ENCODE assay signal across 9 cellular contexts in genomic region chr15:52331490-52332240, GRCh38. TPM values are rescaled to one million over a fixed set of nuclear protein-coding genes. Genes with fewer than 3 reads are reported as not detected.
A peak's percentile ranks its signal among the peaks of the same experiment; 100 is the strongest.
DNase-seq lines count a peak whose midpoint lies in the region; ATAC-seq and TF ChIP-seq lines count a peak whose summit lies in the region.
"Had no signal": no experiment of that assay in that cellular context is flagged by ENCODE, and none has a peak within 500 bp of the region (broad histone marks: within the 10 kb centered on the region; RNA-seq: fewer than 3 reads in every experiment).

No MANE protein-coding gene starts in this region.

- H3K4me3 Mint-ChIP-seq in H9 (no peak overlapping the region), chondrocyte (ENCODE audit: unreplicated experiment) (no peak overlapping the region)
- H3K4me3 Mint-ChIP-seq in naive thymus-derived CD4-positive, alpha-beta T cell = peak overlapping the region in 8 of 10 donors; percentile 26 to 81 (median 54)

- peak; percentile 97 for ATAC-seq in naive thymus-derived CD4-positive, alpha-beta T cell

- H3K27ac Mint-ChIP-seq in H9 (peak overlapping the region in 1 of 3 experiments; percentile 10; a peak in 1 of 7 replicates), chondrocyte (ENCODE audit: unreplicated experiment) (no peak overlapping the region)
- peak overlapping the region; percentile 53 to 92 (median 71) for H3K27ac Mint-ChIP-seq in naive thymus-derived CD4-positive, alpha-beta T cell

- no peak overlapping the region for H4K8ac ChIP-seq in H9 (replicated peaks; ENCODE audit: insufficient read length, low read depth, low read length)

- H3K4ac ChIP-seq in H9 (ENCODE audit: low read depth, low read length) = no peak overlapping the region

- H3K36me3 ChIP-seq in naive thymus-derived CD4-positive, alpha-beta T cell (ENCODE audit: control insufficient read depth in 2 of 3, insufficient read depth in 3 of 3, low read length in 3 of 3) = peaks cover 0 to 30% (median 12%) of the 10 kb centered on the region in 3 experiments

- DNase-seq in NCI-H2081 (lab: John Stamatoyannopoulos, UW) = peak; percentile 1 to 50
- no peak for DNase-seq in NCI-H2081 treated with DMSO at 0.1 percent for 48 hours (lab: John Stamatoyannopoulos, UW)
- no peak for DNase-seq in H9
- peak; percentile 93 for DNase-seq in LNCaP clone FGC (ENCODE audit: low read depth)
- peak; percentile 39 for DNase-seq in activated CD4-positive, CD25-positive, alpha-beta regulatory T cell treated with anti-CD3 and anti-CD28 coated beads, Interleukin-2, amount 50 U/mL, for 72 hours
- no peak for DNase-seq in chondrocyte (ENCODE audit: low spot score)
- DNase-seq in naive thymus-derived CD4-positive, alpha-beta T cell = peak in 8 of 9 donors; percentile 43 to 70 (median 54)
- DNase-seq in ureter (ENCODE audit: low spot score) = peak; percentile 56

- no peak overlapping the region for H3K18ac ChIP-seq in H9 (ENCODE audit: insufficient read length, low read depth, low read length)

- H3K4me2 ChIP-seq in H9 (ENCODE audit: insufficient read depth, insufficient read length, low read length) = no peak overlapping the region

- H3K27me3 Mint-ChIP-seq in H9 (ENCODE audit: low read depth) (no peaks in the 10 kb centered on the region), chondrocyte (ENCODE audit: low read depth) (no peaks in the 10 kb centered on the region)
- H3K27me3 Mint-ChIP-seq in naive thymus-derived CD4-positive, alpha-beta T cell = no peaks in the 10 kb centered on the region

- no peak overlapping the region for H3K56ac ChIP-seq in H9 (ENCODE audit: insufficient read length, low read depth, low read length)

- H2BK5ac ChIP-seq in H9 (ENCODE audit: insufficient read length, low read length) = no peak overlapping the region

- no peak overlapping the region for H2AK5ac ChIP-seq in H9 (ENCODE audit: insufficient read length, low read length)

- no peak overlapping the region for H3K14ac ChIP-seq in H9 (ENCODE audit: insufficient read depth, low read length)

- no peaks in the 10 kb centered on the region for H3K4me1 ChIP-seq in H9 (ENCODE audit: insufficient read depth, low read length)
- H3K4me1 ChIP-seq in naive thymus-derived CD4-positive, alpha-beta T cell (ENCODE audit: control insufficient read depth in 2 of 2, insufficient read depth in 2 of 2, low read length in 2 of 2) = peaks cover 10 to 11% of the 10 kb centered on the region in 2 donors

- no peak overlapping the region for H3K23ac ChIP-seq in H9 (ENCODE audit: insufficient read length, low read depth, low read length)

- WGBS in H9 (ENCODE audit: extremely low coverage, insufficient read length, low lambda C conversion rate) = no CpG with 5 or more reads among the region's 6 CpGs

- H4K5ac ChIP-seq in H9 (ENCODE audit: insufficient read length, low read depth, low read length) = no peak overlapping the region

- H2BK15ac ChIP-seq in H9 (ENCODE audit: low read depth, low read length) = no peak overlapping the region

- H3K27ac ChIP-seq in H9 (ENCODE audit: insufficient read length, low read depth, low read length) = no peak overlapping the region
- no peak overlapping the region for H3K27ac ChIP-seq in naive thymus-derived CD4-positive, alpha-beta T cell (ENCODE audit: low read depth, low read length)
- H3K27ac ChIP-seq: BLaER1 treated with 17β-estradiol and CSF1 and Interleukin-3, amounts not matched to agents 10 nM and 100 nM had no signal

- H3K9me3 ChIP-seq in H9 (ENCODE audit: control insufficient read depth, low read depth, low read length) = no peaks in the 10 kb centered on the region
- H3K9me3 ChIP-seq in naive thymus-derived CD4-positive, alpha-beta T cell (ENCODE audit: control insufficient read depth in 2 of 3, low read length in 3 of 3) = no peaks in the 10 kb centered on the region
- H3K9me3 ChIP-seq: BLaER1 treated with 17β-estradiol and CSF1 and Interleukin-3, amounts not matched to agents 10 nM and 100 nM had no signal

- no peak overlapping the region for H3K9ac ChIP-seq in H9 (ENCODE audit: extremely low read depth, insufficient read length, low read length)

- H3K4me1 Mint-ChIP-seq in H9 (peaks cover 7% of the 10 kb centered on the region in 2 experiments; a peak in 3 of 4 replicates), chondrocyte (ENCODE audit: low read depth) (peaks cover 19% of the 10 kb centered on the region)
- peaks cover 11 to 23% (median 19%) of the 10 kb centered on the region in 7 donors for H3K4me1 Mint-ChIP-seq in naive thymus-derived CD4-positive, alpha-beta T cell

- no peaks in the 10 kb centered on the region for H3K79me2 ChIP-seq in H9 (ENCODE audit: insufficient read depth, low read length)

- no peak overlapping the region for H2AFZ ChIP-seq in H9 (ENCODE audit: low read length)

- no peak overlapping the region for H3K4me3 ChIP-seq in LNCaP clone FGC (ENCODE audit: low read depth, low read length)
- no peak overlapping the region for H3K4me3 ChIP-seq in naive thymus-derived CD4-positive, alpha-beta T cell (ENCODE audit: low read length)
- H3K4me3 ChIP-seq: BLaER1 treated with 17β-estradiol and CSF1 and Interleukin-3, amounts not matched to agents 10 nM and 100 nM had no signal

- H3K36me3 Mint-ChIP-seq in H9 (ENCODE audit: insufficient read depth in 1 of 3, low read depth in 3 of 3) = peaks cover 1 to 10% (median 5%) of the 10 kb centered on the region in 3 experiments; a peak in 5 of 7 replicates
- peaks cover 11% of the 10 kb centered on the region for H3K36me3 Mint-ChIP-seq in chondrocyte (ENCODE audit: low read depth)
- peaks cover 7 to 36% (median 18%) of the 10 kb centered on the region in 5 donors for H3K36me3 Mint-ChIP-seq in naive thymus-derived CD4-positive, alpha-beta T cell

- intact Hi-C loops in naive thymus-derived CD4-positive, alpha-beta T cell (cut with micrococcal nuclease) = loop anchor here (1.0 kb wide), 8 partner anchors 75 to 404 kb away; no protein-coding TSS in a partner anchor

- TF ChIP-seq CTCF in H9 (conservative IDR thresholded peaks at IDR 0.05) (peak; percentile 58; the same call in 2 of the 3 replicates), LNCaP clone FGC (IDR thresholded peaks at IDR 0.05; ENCODE audit: control insufficient read depth, extremely low read depth, insufficient read depth) (peak; percentile 85), chondrocyte (IDR thresholded peaks at IDR 0.05) (peak; percentile 81)

- no peaks in the 10 kb centered on the region for H3K9me3 Mint-ChIP-seq in H9
- H3K9me3 Mint-ChIP-seq in chondrocyte (ENCODE audit: low read depth) = no peaks in the 10 kb centered on the region
- peaks cover 0 to 1% (median 0%) of the 10 kb centered on the region in 11 donors for H3K9me3 Mint-ChIP-seq in naive thymus-derived CD4-positive, alpha-beta T cell

- POLR2A ChIA-PET in naive thymus-derived CD4-positive, alpha-beta T cell (lab: Charles Lee) = interaction anchor here (0.6 to 1.4 kb wide), 5 partner anchors 173 to 403 kb away, joined by 3 to 6 read pairs (median 5); partner anchors contain the start of gene MYO5A

- H2BK20ac ChIP-seq in H9 (ENCODE audit: low read depth, low read length, poor library complexity, severe bottlenecking) = no peak overlapping the region

- H4K91ac ChIP-seq in H9 (ENCODE audit: insufficient read length, low read depth, low read length) = no peak overlapping the region

- H4K20me1 ChIP-seq in H9 (ENCODE audit: control insufficient read depth, insufficient read depth, insufficient read length) = no peaks in the 10 kb centered on the region

- H3K79me1 ChIP-seq in H9 (ENCODE audit: insufficient read depth, low read depth, low read length, poor library complexity, severe bottlenecking) = no peaks in the 10 kb centered on the region

- no peaks in the 10 kb centered on the region for H3K27me3 ChIP-seq in H9 (ENCODE audit: insufficient read depth, low read length)
- no peaks in the 10 kb centered on the region for H3K27me3 ChIP-seq in naive thymus-derived CD4-positive, alpha-beta T cell (ENCODE audit: control insufficient read depth in 2 of 2, insufficient read depth in 2 of 2, low read length in 2 of 2)
- H3K27me3 ChIP-seq: BLaER1 treated with 17β-estradiol and CSF1 and Interleukin-3, amounts not matched to agents 10 nM and 100 nM had no signal

- H3K23me2 ChIP-seq in H9 (ENCODE audit: insufficient read length, low read depth, low read length, poor library complexity, severe bottlenecking) = no peaks in the 10 kb centered on the region

- no peak overlapping the region for H2BK120ac ChIP-seq in H9 (ENCODE audit: low read depth, low read length, poor library complexity, severe bottlenecking)

- CTCF ChIA-PET in naive thymus-derived CD4-positive, alpha-beta T cell (lab: Charles Lee) = interaction anchor here (0.7 to 4.6 kb wide), 15 partner anchors 9 to 406 kb away, joined by 3 to 48 read pairs (median 3); no protein-coding TSS in a partner anchor

- no peak overlapping the region for H2BK12ac ChIP-seq in H9 (ENCODE audit: insufficient read length, low read depth, low read length)

- no peak overlapping the region for H3T11ph ChIP-seq in H9 (ENCODE audit: low read length)

RNA-seq across cellular contexts. Expression of gene MYO5C, which starts 36.1 kb away (rescaled TPM):
- total RNA-seq in H9 (2021) (22.2 and 22.4 TPM in 2 replicates), chondrocyte (0.79 to 2.7 TPM (median 1.4 TPM) in 3 replicates), ureter (56.3 TPM)
- 1 to 10 TPM in 1 of 5 experiments, under 1 TPM in 4; 0.19 to 1.3 (median 0.40) TPM for total RNA-seq in naive thymus-derived CD4-positive, alpha-beta T cell
- polyA plus RNA-seq in naive thymus-derived CD4-positive, alpha-beta T cell = under 1 TPM in 1 of 2 donors, not detected in 1; 0.22 TPM

Comparison
In these comparisons a context has a peak if more than half of its experiments do, and no peak if none do; other contexts are left out.
1. DNase-seq: peak in NCI-H2081 (2 of 2), LNCaP clone FGC (single experiment), activated CD4-positive, CD25-positive, alpha-beta regulatory T cell treated with anti-CD3 and anti-CD28 coated beads, Interleukin-2, amount 50 U/mL, for 72 hours (single experiment), naive thymus-derived CD4-positive, alpha-beta T cell (8 of 9) and ureter (single experiment); none in NCI-H2081 treated with DMSO at 0.1 percent for 48 hours (single experiment), H9 (single experiment) and chondrocyte (single experiment).
2. H3K4me3 Mint-ChIP-seq: peak in naive thymus-derived CD4-positive, alpha-beta T cell (8 of 10); none in H9 (0 of 2) and chondrocyte (single experiment).
3. Peak in every context shown above with its lines, with median percentiles within 50 percentile points of each other: CTCF ChIP-seq.